Comparison of ENCODE assay signal across 8 cellular contexts in genomic region chr4:185203380-185204237, GRCh38. TPM values are rescaled to one million over a fixed set of nuclear protein-coding genes. Genes with fewer than 3 reads are reported as not detected.
DNase-seq lines count a peak whose midpoint lies in the region; ATAC-seq and TF ChIP-seq lines count a peak whose summit lies in the region.

TSS of gene CFAP97 (minus strand) at chr4:185204000. CDS start at chr4:185191196, 12,804 bp downstream.

- peak; percentile 73 for ATAC-seq in GM18517 (IDR thresholded peaks at IDR 0.05; ENCODE audit: unreplicated experiment)
- peak; percentile 74 for ATAC-seq in HG03039 (IDR thresholded peaks at IDR 0.05; ENCODE audit: unreplicated experiment)

- peaks cover 17% of the 10 kb centered on the region for H3K4me1 ChIP-seq in ACC112 (ENCODE audit: control insufficient read depth, insufficient read depth, low read length, unreplicated experiment)

- H2AFZ ChIP-seq in ACC112 (ENCODE audit: low read length, unreplicated experiment) = peak within 1 kb of the TSS; percentile 97

- peaks cover 25% of the 10 kb centered on the region for H3K79me2 ChIP-seq in ACC112 (ENCODE audit: control insufficient read depth, insufficient read depth, low read length, unreplicated experiment)

- H3K36me3 ChIP-seq in ACC112 (ENCODE audit: insufficient read depth, low read length) (no peaks in the 10 kb centered on the region), kidney epithelial cell (ENCODE audit: control insufficient read depth, insufficient read depth, low read length) (no peaks in the 10 kb centered on the region)

- H3K27me3 ChIP-seq in ACC112 (ENCODE audit: insufficient read depth, low read length) (no peaks in the 10 kb centered on the region), kidney epithelial cell (ENCODE audit: control insufficient read depth, insufficient read depth, low read length) (no peaks in the 10 kb centered on the region)

- H3K27ac ChIP-seq in ACC112 (ENCODE audit: low read depth, low read length) = peak within 1 kb of the TSS; percentile 80

- DNase-seq in NCI-H2227 treated with DMSO at 0.1 percent for 48 hours (lab: John Stamatoyannopoulos, UW) (peak; percentile 69), cerebellum (ENCODE audit: low spot score) (peak; percentile 89), kidney epithelial cell (ENCODE audit: low read depth) (peak; percentile 43)
- DNase-seq in activated CD4-positive, alpha-beta T cell treated with anti-CD3 and anti-CD28 coated beads for 1 hour = peak; percentile 70
- peak; percentile 57 to 73 for DNase-seq in stimulated activated CD4-positive, alpha-beta T cell treated with anti-CD3 and anti-CD28 coated beads, Interleukin-15, amount 100 ng/mL, for 1 hour (ENCODE audit: low read depth in 1 of 2, low spot score in 1 of 2)

- no peak for TF ChIP-seq CTCF in kidney epithelial cell (IDR thresholded peaks at IDR 0.05; ENCODE audit: insufficient read depth, low read length, poor library complexity, severe bottlenecking)

- H3K4me3 ChIP-seq in ACC112 (ENCODE audit: low read depth, low read length) = peak within 1 kb of the TSS; percentile 98
- peak within 1 kb of the TSS; percentile 59 for H3K4me3 ChIP-seq in kidney epithelial cell (ENCODE audit: low read depth, low read length)

RNA-seq across cellular contexts. Expression of gene CFAP97, which starts in this region (rescaled TPM):
- total RNA-seq in cerebellum = 45.4 TPM
- total RNA-seq in kidney epithelial cell = 31.2 and 32.5 TPM in 2 replicates

Comparison
In these comparisons a context has a peak if more than half of its experiments do, and no peak if none do; other contexts are left out.
1. Peak in every context shown above with its lines: DNase-seq, ATAC-seq, H3K4me3 ChIP-seq and H3K27ac ChIP-seq.